1 cellular context compared by ENCODE assay signal in genomic region chr12:7241404-7242005, GRCh38.
A peak's percentile ranks its signal among the peaks of the same experiment; 100 is the strongest.
TF ChIP-seq lines count a peak whose summit lies in the region.

No MANE protein-coding gene starts in this region.

TF ChIP-seq in K562, 482 proteins besides CTCF, POLR2A, EP300 and RAD21 (continues in another document):
- TF ChIP-seq TAL1 (IDR thresholded peaks at IDR 0.05) (peak; percentile 92), HNRNPH1 (optimal IDR thresholded peaks at IDR 0.05; ENCODE audit: low read depth, low read length) (no peak), PML (IDR thresholded peaks at IDR 0.05; ENCODE audit: low read length) (peak; percentile 89), PTTG1 (tag; IDR thresholded peaks at IDR 0.05; ENCODE audit: low read depth) (no peak), TAF9B (IDR thresholded peaks at IDR 0.05; ENCODE audit: partially characterized antibody) (peak; percentile 26), CREB3 (tag; conservative IDR thresholded peaks at IDR 0.05; ENCODE audit: low read depth) (0 out of 2 replicates have a peak, but pooled peaks have one; percentile 34), ZNF253 (CRISPR knock-in tag; conservative IDR thresholded peaks at IDR 0.05) (no peak), TRIM24 (IDR thresholded peaks at IDR 0.05) (peak; percentile 81 to 85), ELF1 (tag; IDR thresholded peaks at IDR 0.05) (0 out of 2 replicates have a peak, but pooled peaks have one; percentile 11), PHF21A (IDR thresholded peaks at IDR 0.05; ENCODE audit: borderline replicate concordance, low read depth) (peak; percentile 91; the same call in 1 of the 2 replicates), CREM (IDR thresholded peaks at IDR 0.05; ENCODE audit: low read depth) (peak; percentile 28; the same call in 1 of the 2 replicates), ZNF766 (CRISPR knock-in tag; conservative IDR thresholded peaks at IDR 0.05) (0 out of 2 replicates have a peak, but pooled peaks have one; percentile 30), POLR2AphosphoS5 (IDR thresholded peaks at IDR 0.05; ENCODE audit: control insufficient read depth, insufficient read depth, low read depth, low read length) (peak; percentile 69; the same call in 1 of the 2 replicates), FOXK2 (conservative IDR thresholded peaks at IDR 0.05 in 1 of 2, IDR thresholded peaks at IDR 0.05 in 1 of 2; ENCODE audit: low read depth in 2 of 2) (0 out of 4 replicates have a peak, but pooled peaks of 1 of the 2 experiments have one; percentile 30), EP400 (IDR thresholded peaks at IDR 0.05) (no peak), NUFIP1 (IDR thresholded peaks at IDR 0.05; ENCODE audit: partially characterized antibody) (no peak), NCOR1 (IDR thresholded peaks at IDR 0.05) (peak; percentile 87), ZNF639 (CRISPR knock-in tag; conservative IDR thresholded peaks at IDR 0.05 in 1 of 2, IDR thresholded peaks at IDR 0.05 in 1 of 2) (no peak), ARNT (IDR thresholded peaks at IDR 0.05) (peak in 1 of 2 experiments; percentile 35; a peak in 1 of 4 replicates), RBM25 (IDR thresholded peaks at IDR 0.05; ENCODE audit: low read depth, low read length, severe bottlenecking) (peak; percentile 24), PURB (CRISPR knock-in tag; IDR thresholded peaks at IDR 0.05; ENCODE audit: low read depth) (no peak), TAF7 (tag; IDR thresholded peaks at IDR 0.05) (no peak), YBX1 (IDR thresholded peaks at IDR 0.05) (no peak), CEBPG (CRISPR knock-in tag; IDR thresholded peaks at IDR 0.05) (peak; percentile 70), CEBPG (tag; conservative IDR thresholded peaks at IDR 0.05 in 1 of 2, IDR thresholded peaks at IDR 0.05 in 1 of 2) (peak; percentile 16 to 82; a peak in 2 of 4 replicates), FOXM1 (IDR thresholded peaks at IDR 0.05; ENCODE audit: low read depth) (peak; percentile 75), FOXM1 (CRISPR knock-in tag; IDR thresholded peaks at IDR 0.05; ENCODE audit: low read depth) (no peak), TOE1 (IDR thresholded peaks at IDR 0.05; ENCODE audit: borderline replicate concordance) (no peak), TOE1 (CRISPR knock-in tag; IDR thresholded peaks at IDR 0.05; ENCODE audit: borderline replicate concordance, low read depth) (no peak), SRSF9 (IDR thresholded peaks at IDR 0.05; ENCODE audit: borderline replicate concordance, low read depth, low read length) (no peak), ZNF41 (CRISPR knock-in tag; conservative IDR thresholded peaks at IDR 0.05) (no peak), HES1 (IDR thresholded peaks at IDR 0.05; ENCODE audit: low read depth) (peak; percentile 71), ZMIZ1 (IDR thresholded peaks at IDR 0.05; ENCODE audit: low read depth in 2 of 2, low read length in 2 of 2) (peak in 1 of 2 experiments; percentile 69; a peak in 1 of 4 replicates), SNIP1 (IDR thresholded peaks at IDR 0.05; ENCODE audit: low read depth) (no peak), CXXC5 (CRISPR knock-in tag; IDR thresholded peaks at IDR 0.05) (peak; percentile 46), HDAC1 (IDR thresholded peaks at IDR 0.05) (peak; percentile 63 to 99; a peak in 2 of 4 replicates), ZNF175 (CRISPR knock-in tag; IDR thresholded peaks at IDR 0.05; ENCODE audit: low read depth) (0 out of 2 replicates have a peak, but pooled peaks have one; percentile 25), SAFB2 (IDR thresholded peaks at IDR 0.05; ENCODE audit: borderline replicate concordance, low read depth, low read length, severe bottlenecking) (no peak), NFRKB (IDR thresholded peaks at IDR 0.05; ENCODE audit: low read depth) (0 out of 2 replicates have a peak, but pooled peaks have one; percentile 21), TCF3 (CRISPR knock-in tag; IDR thresholded peaks at IDR 0.05) (peak; percentile 90), ZNF764 (CRISPR knock-in tag; IDR thresholded peaks at IDR 0.05; ENCODE audit: low read depth) (no peak), ZNF274 (IDR thresholded peaks at IDR 0.05; ENCODE audit: borderline replicate concordance, low read depth, low read length) (peak; percentile 53; the same call in 1 of the 2 replicates), STAT5B (CRISPR knock-in tag; IDR thresholded peaks at IDR 0.05) (no peak), NKRF (IDR thresholded peaks at IDR 0.05; ENCODE audit: borderline replicate concordance) (no peak), KLF16 (IDR thresholded peaks at IDR 0.05) (peak; percentile 84), JUN (IDR thresholded peaks at IDR 0.05; ENCODE audit: borderline replicate concordance, low read depth, low read length) (peak; percentile 70), JUN (CRISPR knock-in tag; IDR thresholded peaks at IDR 0.05; ENCODE audit: borderline replicate concordance) (no peak), FOSL1 (tag; conservative IDR thresholded peaks at IDR 0.05) (peak; percentile 96), DACH1 (IDR thresholded peaks at IDR 0.05; ENCODE audit: partially characterized antibody) (peak; percentile 49), TEAD4 (IDR thresholded peaks at IDR 0.05; ENCODE audit: low read length) (peak; percentile 97), TEAD4 (CRISPR knock-in tag; IDR thresholded peaks at IDR 0.05; ENCODE audit: borderline replicate concordance) (no peak), CBFA2T2 (conservative IDR thresholded peaks at IDR 0.05) (peak; percentile 93), MTF1 (CRISPR knock-in tag; IDR thresholded peaks at IDR 0.05; ENCODE audit: borderline replicate concordance) (no peak), ZNF263 (CRISPR knock-in tag; IDR thresholded peaks at IDR 0.05; ENCODE audit: borderline replicate concordance) (0 out of 2 replicates have a peak, but pooled peaks have one; percentile 57), MYBL2 (IDR thresholded peaks at IDR 0.05; ENCODE audit: low read depth) (no peak), MYBL2 (CRISPR knock-in tag; IDR thresholded peaks at IDR 0.05; ENCODE audit: borderline replicate concordance) (no peak), RBM39 (optimal IDR thresholded peaks at IDR 0.05; ENCODE audit: low read depth, low read length) (no peak), NCOA1 (IDR thresholded peaks at IDR 0.05; ENCODE audit: low read depth) (0 out of 2 replicates have a peak, but pooled peaks have one; percentile 47), ESRRB (CRISPR knock-in tag; IDR thresholded peaks at IDR 0.05; ENCODE audit: borderline replicate concordance) (no peak), ARID1B (IDR thresholded peaks at IDR 0.05) (peak; percentile 95), ZSCAN29 (IDR thresholded peaks at IDR 0.05) (no peak), ZNF77 (CRISPR knock-in tag; IDR thresholded peaks at IDR 0.05) (no peak), DPF2 (IDR thresholded peaks at IDR 0.05) (peak; percentile 88), CCNT2 (IDR thresholded peaks at IDR 0.05; ENCODE audit: borderline replicate concordance, extremely low read depth, insufficient read length, low read depth, low read length) (peak; percentile 84), MAFG (tag; conservative IDR thresholded peaks at IDR 0.05) (peak; percentile 82), MEF2A (IDR thresholded peaks at IDR 0.05; ENCODE audit: control insufficient read depth, low read depth, low read length) (no peak), ATF3 (IDR thresholded peaks at IDR 0.05) (peak; percentile 81), ATF3 (CRISPR knock-in tag; conservative IDR thresholded peaks at IDR 0.05) (no peak), FOS (IDR thresholded peaks at IDR 0.05; ENCODE audit: extremely low read depth, insufficient read length) (peak; percentile 37), STAT5A (IDR thresholded peaks at IDR 0.05; ENCODE audit: borderline replicate concordance, low read length) (peak; percentile 85), CBFA2T3 (IDR thresholded peaks at IDR 0.05) (peak; percentile 96), COPS2 (conservative IDR thresholded peaks at IDR 0.05) (no peak), ETV1 (tag; conservative IDR thresholded peaks at IDR 0.05; ENCODE audit: low read depth) (peak; percentile 56), HDAC2 (IDR thresholded peaks at IDR 0.05) (peak; percentile 99), ZNF24 (IDR thresholded peaks at IDR 0.05) (peak; percentile 17; the same call in 1 of the 2 replicates), RCOR1 (IDR thresholded peaks at IDR 0.05; ENCODE audit: borderline replicate concordance in 1 of 2, low read depth in 2 of 2, low read length in 2 of 2) (peak; percentile 98 to 100), MEIS2 (IDR thresholded peaks at IDR 0.05; ENCODE audit: partially characterized antibody) (peak; percentile 59), PHB2 (IDR thresholded peaks at IDR 0.05; ENCODE audit: low read depth) (peak; percentile 62; the same call in 1 of the 2 replicates), NR2C1 (IDR thresholded peaks at IDR 0.05) (no peak), NR2C1 (tag; IDR thresholded peaks at IDR 0.05) (peak; percentile 20; the same call in 1 of the 2 replicates), FOXA3 (CRISPR knock-in tag; conservative IDR thresholded peaks at IDR 0.05 in 1 of 2, IDR thresholded peaks at IDR 0.05 in 1 of 2) (0 out of 4 replicates have a peak, but pooled peaks of 1 of the 2 experiments have one; percentile 28), PYGO2 (tag; IDR thresholded peaks at IDR 0.05) (no peak), MAFK (IDR thresholded peaks at IDR 0.05; ENCODE audit: low read length) (peak; percentile 80), TEAD2 (tag; IDR thresholded peaks at IDR 0.05) (0 out of 2 replicates have a peak, but pooled peaks have one; percentile 33), MTA1 (IDR thresholded peaks at IDR 0.05; ENCODE audit: borderline replicate concordance) (peak; percentile 22; the same call in 1 of the 2 replicates)
